Comparison of ENCODE assay signal across 13 cellular contexts in the genomic region with DNA sequence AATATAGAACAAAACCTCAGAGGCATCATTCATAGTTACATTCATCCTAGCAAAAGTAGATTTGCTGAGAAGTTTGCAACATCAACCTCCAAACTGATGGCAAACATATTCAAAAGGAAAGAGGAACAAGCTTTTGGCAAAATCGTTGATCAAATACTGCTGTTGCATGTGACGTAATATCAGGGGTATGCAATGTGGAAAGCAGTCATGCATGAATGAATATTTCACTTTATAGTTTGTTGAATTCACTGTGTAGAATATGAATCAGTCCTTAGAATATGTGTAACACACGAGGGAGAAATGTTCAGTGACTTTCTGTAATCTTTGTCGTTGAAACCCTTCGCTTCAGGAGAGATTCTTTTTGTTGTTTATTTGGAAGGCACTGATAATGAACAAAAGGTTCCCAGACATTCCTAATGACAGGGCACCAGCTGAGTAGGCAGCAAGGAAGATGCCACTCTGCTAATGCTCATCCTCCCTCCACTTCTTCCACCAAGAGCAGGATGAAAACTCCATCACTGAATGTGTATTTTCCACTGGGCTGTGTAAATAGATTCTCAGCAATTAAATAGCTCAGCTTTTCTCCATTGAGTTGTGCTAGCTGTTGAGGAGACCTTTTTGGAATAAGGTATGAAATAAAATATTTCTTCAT.
DNase-seq lines count a peak whose midpoint lies in the region; TF ChIP-seq lines count a peak whose summit lies in the region.
"Had no signal": no experiment of that assay in that cellular context is flagged by ENCODE, and none has a peak within 500 bp of the region (broad histone marks: within the 10 kb centered on the region; RNA-seq: fewer than 3 reads in every experiment).

No MANE protein-coding gene starts in this region.

- CTCF ChIA-PET in AG04449 (lab: Yijun Ruan, JAX): interaction anchor here (0.5 to 2.0 kb wide), 4 partner anchors 27 to 122 kb away, joined by 3 to 12 read pairs (median 4); no protein-coding TSS in a partner anchor

- H3K36me3 Mint-ChIP-seq in progenitor cell of endocrine pancreas (ENCODE audit: insufficient read depth) (peaks cover 2% of the 10 kb centered on the region), endothelial cell (ENCODE audit: low read depth, unreplicated experiment) (peaks cover 17% of the 10 kb centered on the region)

- POLR2A ChIA-PET in AG04449 (lab: Yijun Ruan, JAX): interaction anchor here (0.6 kb wide), 1 partner anchor 236 kb away, joined by 3 read pairs; no protein-coding TSS in a partner anchor

- DNase-seq in AG04449 (ENCODE audit: low read depth, low spot score): peak; percentile 68
- DNase-seq in HS-27A (ENCODE audit: low read depth): peak; percentile 71
- DNase-seq in SKM-1 (lab: John Stamatoyannopoulos, UW; ENCODE audit: unreplicated experiment): peak; percentile 4
- DNase-seq in fibroblast of the aortic adventitia (ENCODE audit: low read depth): peak; percentile 91
- DNase-seq in NCI-H187 (lab: John Stamatoyannopoulos, UW): no peak
- DNase-seq in progenitor cell of endocrine pancreas (ENCODE audit: low spot score, unreplicated experiment): no peak
- no peak for DNase-seq in endothelial cell (ENCODE audit: low spot score)
- no peak for DNase-seq in NCI-H345 (lab: John Stamatoyannopoulos, UW)
- DNase-seq: activated CD4-positive, CD25-positive, alpha-beta regulatory T cell; mucosa of descending colon; NCI-H1436 treated with DMSO at 0.1 percent for 48 hours had no signal

- TF ChIP-seq CTCF in AG04449 (IDR thresholded peaks at IDR 0.05; ENCODE audit: insufficient read depth, low read length, missing control alignments) (no peak), fibroblast of the aortic adventitia (IDR thresholded peaks at IDR 0.05; ENCODE audit: insufficient read depth, low read length) (no peak), progenitor cell of endocrine pancreas (IDR thresholded peaks at IDR 0.05; ENCODE audit: unreplicated experiment) (no peak), endothelial cell (IDR thresholded peaks at IDR 0.05; ENCODE audit: unreplicated experiment) (no peak)

- no peak overlapping the region for H3K4me3 Mint-ChIP-seq in progenitor cell of endocrine pancreas (ENCODE audit: low read depth)
- no peak overlapping the region for H3K4me3 Mint-ChIP-seq in endothelial cell (ENCODE audit: unreplicated experiment)
- H3K4me3 Mint-ChIP-seq: activated T-helper 17 cell treated with anti-CD3 and anti-CD28 coated beads, Interleukin-2, amount 50 U/mL, for 72 hours had no signal

- H3K9me3 Mint-ChIP-seq in progenitor cell of endocrine pancreas (ENCODE audit: low read depth) (no peaks in the 10 kb centered on the region), endothelial cell (ENCODE audit: unreplicated experiment) (no peaks in the 10 kb centered on the region)
- H3K9me3 Mint-ChIP-seq: activated T-helper 17 cell treated with anti-CD3 and anti-CD28 coated beads, Interleukin-2, amount 50 U/mL, for 72 hours had no signal

- no peak overlapping the region for H3K27ac Mint-ChIP-seq in progenitor cell of endocrine pancreas
- H3K27ac Mint-ChIP-seq in endothelial cell (ENCODE audit: unreplicated experiment): no peak overlapping the region
- H3K27ac Mint-ChIP-seq: activated T-helper 17 cell treated with anti-CD3 and anti-CD28 coated beads, Interleukin-2, amount 50 U/mL, for 72 hours had no signal

- H3K4me1 Mint-ChIP-seq in progenitor cell of endocrine pancreas (ENCODE audit: low read depth): peaks cover 5% of the 10 kb centered on the region
- peaks cover 9% of the 10 kb centered on the region for H3K4me1 Mint-ChIP-seq in endothelial cell (ENCODE audit: unreplicated experiment)

- H3K4me3 ChIP-seq in AG04449 (ENCODE audit: low read depth, low read length) (peak overlapping the region; percentile 32), fibroblast of the aortic adventitia (ENCODE audit: low read depth, low read length) (no peak overlapping the region)
- H3K4me3 ChIP-seq: mucosa of descending colon, skin epidermis had no signal

- H3K27me3 Mint-ChIP-seq in progenitor cell of endocrine pancreas (no peaks in the 10 kb centered on the region), endothelial cell (ENCODE audit: unreplicated experiment) (peaks cover 3% of the 10 kb centered on the region)
- H3K27me3 Mint-ChIP-seq: activated T-helper 17 cell treated with anti-CD3 and anti-CD28 coated beads, Interleukin-2, amount 50 U/mL, for 72 hours had no signal

Comparison
In these comparisons a context has a peak if more than half of its experiments do, and no peak if none do; other contexts are left out.
1. DNase-seq: peak in AG04449 (single experiment), HS-27A (single experiment), SKM-1 (single experiment) and fibroblast of the aortic adventitia (single experiment); none in NCI-H187 (0 of 2), progenitor cell of endocrine pancreas (single experiment), endothelial cell (single experiment) and NCI-H345 (single experiment).